ENCODE assay signal across 2 cellular contexts in the genomic region with DNA sequence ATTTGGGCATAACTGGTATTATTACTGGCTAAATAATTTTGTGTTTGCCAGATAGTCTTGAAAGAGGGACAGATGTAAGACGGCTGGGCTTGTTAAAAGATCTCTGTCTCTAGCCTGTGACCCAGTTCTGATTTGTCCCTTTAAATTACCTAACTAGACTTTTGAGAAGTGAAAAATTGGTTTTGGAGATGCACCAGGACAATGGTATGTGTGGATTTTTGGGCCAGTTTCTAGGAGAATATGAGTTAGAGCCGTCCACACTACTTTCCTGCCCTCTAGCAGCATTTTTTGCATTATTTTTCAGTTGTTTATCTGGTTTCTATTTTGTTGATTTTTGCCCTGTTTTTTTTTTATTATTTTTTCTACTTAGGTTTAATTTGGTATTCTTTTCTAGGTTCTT.
TF ChIP-seq lines count a peak whose summit lies in the region.

No MANE protein-coding gene starts in this region.

TF ChIP-seq in GM12891, 5 proteins besides CTCF, POLR2A, EP300 and RAD21:
- TF ChIP-seq SPI1 (IDR thresholded peaks at IDR 0.05; ENCODE audit: low read depth, low read length) (no peak), PAX5 (IDR thresholded peaks at IDR 0.05; ENCODE audit: insufficient read depth, low read length, severe bottlenecking) (no peak), TAF1 (IDR thresholded peaks at IDR 0.05; ENCODE audit: low read depth, low read length) (no peak), POU2F2 (IDR thresholded peaks at IDR 0.05; ENCODE audit: low read depth, low read length) (no peak), POLR2AphosphoS5 (IDR thresholded peaks at IDR 0.05; ENCODE audit: low read depth, low read length) (no peak)

TF ChIP-seq in GM12878, 131 proteins besides CTCF, POLR2A, EP300 and RAD21:
- no peak for TF ChIP-seq PML (IDR thresholded peaks at IDR 0.05; ENCODE audit: low read length)
- no peak for TF ChIP-seq RFX5 (IDR thresholded peaks at IDR 0.05; ENCODE audit: low read depth, low read length)
- TF ChIP-seq, protein P1, sequence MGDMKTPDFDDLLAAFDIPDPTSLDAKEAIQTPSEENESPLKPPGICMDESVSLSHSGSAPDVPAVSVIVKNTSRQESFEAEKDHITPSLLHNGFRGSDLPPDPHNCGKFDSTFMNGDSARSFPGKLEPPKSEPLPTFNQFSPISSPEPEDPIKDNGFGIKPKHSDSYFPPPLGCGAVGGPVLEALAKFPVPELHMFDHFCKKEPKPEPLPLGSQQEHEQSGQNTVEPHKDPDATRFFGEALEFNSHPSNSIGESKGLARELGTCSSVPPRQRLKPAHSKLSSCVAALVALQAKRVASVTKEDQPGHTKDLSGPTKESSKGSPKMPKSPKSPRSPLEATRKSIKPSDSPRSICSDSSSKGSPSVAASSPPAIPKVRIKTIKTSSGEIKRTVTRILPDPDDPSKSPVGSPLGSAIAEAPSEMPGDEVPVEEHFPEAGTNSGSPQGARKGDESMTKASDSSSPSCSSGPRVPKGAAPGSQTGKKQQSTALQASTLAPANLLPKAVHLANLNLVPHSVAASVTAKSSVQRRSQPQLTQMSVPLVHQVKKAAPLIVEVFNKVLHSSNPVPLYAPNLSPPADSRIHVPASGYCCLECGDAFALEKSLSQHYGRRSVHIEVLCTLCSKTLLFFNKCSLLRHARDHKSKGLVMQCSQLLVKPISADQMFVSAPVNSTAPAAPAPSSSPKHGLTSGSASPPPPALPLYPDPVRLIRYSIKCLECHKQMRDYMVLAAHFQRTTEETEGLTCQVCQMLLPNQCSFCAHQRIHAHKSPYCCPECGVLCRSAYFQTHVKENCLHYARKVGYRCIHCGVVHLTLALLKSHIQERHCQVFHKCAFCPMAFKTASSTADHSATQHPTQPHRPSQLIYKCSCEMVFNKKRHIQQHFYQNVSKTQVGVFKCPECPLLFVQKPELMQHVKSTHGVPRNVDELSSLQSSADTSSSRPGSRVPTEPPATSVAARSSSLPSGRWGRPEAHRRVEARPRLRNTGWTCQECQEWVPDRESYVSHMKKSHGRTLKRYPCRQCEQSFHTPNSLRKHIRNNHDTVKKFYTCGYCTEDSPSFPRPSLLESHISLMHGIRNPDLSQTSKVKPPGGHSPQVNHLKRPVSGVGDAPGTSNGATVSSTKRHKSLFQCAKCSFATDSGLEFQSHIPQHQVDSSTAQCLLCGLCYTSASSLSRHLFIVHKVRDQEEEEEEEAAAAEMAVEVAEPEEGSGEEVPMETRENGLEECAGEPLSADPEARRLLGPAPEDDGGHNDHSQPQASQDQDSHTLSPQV (IDR thresholded peaks at IDR 0.05), result no peak
- TF ChIP-seq MTA3 (IDR thresholded peaks at IDR 0.05; ENCODE audit: borderline replicate concordance, low read length), result no peak
- no peak for TF ChIP-seq IKZF2 (IDR thresholded peaks at IDR 0.05)
- TF ChIP-seq, protein P2, sequence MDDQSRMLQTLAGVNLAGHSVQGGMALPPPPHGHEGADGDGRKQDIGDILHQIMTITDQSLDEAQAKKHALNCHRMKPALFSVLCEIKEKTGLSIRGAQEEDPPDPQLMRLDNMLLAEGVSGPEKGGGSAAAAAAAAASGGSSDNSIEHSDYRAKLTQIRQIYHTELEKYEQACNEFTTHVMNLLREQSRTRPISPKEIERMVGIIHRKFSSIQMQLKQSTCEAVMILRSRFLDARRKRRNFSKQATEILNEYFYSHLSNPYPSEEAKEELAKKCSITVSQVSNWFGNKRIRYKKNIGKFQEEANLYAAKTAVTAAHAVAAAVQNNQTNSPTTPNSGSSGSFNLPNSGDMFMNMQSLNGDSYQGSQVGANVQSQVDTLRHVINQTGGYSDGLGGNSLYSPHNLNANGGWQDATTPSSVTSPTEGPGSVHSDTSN (IDR thresholded peaks at IDR 0.05; ENCODE audit: insufficient replicate concordance, low read depth, low read length), result no peak
- TF ChIP-seq, protein P3, sequence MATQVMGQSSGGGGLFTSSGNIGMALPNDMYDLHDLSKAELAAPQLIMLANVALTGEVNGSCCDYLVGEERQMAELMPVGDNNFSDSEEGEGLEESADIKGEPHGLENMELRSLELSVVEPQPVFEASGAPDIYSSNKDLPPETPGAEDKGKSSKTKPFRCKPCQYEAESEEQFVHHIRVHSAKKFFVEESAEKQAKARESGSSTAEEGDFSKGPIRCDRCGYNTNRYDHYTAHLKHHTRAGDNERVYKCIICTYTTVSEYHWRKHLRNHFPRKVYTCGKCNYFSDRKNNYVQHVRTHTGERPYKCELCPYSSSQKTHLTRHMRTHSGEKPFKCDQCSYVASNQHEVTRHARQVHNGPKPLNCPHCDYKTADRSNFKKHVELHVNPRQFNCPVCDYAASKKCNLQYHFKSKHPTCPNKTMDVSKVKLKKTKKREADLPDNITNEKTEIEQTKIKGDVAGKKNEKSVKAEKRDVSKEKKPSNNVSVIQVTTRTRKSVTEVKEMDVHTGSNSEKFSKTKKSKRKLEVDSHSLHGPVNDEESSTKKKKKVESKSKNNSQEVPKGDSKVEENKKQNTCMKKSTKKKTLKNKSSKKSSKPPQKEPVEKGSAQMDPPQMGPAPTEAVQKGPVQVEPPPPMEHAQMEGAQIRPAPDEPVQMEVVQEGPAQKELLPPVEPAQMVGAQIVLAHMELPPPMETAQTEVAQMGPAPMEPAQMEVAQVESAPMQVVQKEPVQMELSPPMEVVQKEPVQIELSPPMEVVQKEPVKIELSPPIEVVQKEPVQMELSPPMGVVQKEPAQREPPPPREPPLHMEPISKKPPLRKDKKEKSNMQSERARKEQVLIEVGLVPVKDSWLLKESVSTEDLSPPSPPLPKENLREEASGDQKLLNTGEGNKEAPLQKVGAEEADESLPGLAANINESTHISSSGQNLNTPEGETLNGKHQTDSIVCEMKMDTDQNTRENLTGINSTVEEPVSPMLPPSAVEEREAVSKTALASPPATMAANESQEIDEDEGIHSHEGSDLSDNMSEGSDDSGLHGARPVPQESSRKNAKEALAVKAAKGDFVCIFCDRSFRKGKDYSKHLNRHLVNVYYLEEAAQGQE (IDR thresholded peaks at IDR 0.05; ENCODE audit: low read depth, low read length), result no peak
- TF ChIP-seq HDAC6 (IDR thresholded peaks at IDR 0.05; ENCODE audit: unreplicated experiment), result no peak
- TF ChIP-seq, protein P4, sequence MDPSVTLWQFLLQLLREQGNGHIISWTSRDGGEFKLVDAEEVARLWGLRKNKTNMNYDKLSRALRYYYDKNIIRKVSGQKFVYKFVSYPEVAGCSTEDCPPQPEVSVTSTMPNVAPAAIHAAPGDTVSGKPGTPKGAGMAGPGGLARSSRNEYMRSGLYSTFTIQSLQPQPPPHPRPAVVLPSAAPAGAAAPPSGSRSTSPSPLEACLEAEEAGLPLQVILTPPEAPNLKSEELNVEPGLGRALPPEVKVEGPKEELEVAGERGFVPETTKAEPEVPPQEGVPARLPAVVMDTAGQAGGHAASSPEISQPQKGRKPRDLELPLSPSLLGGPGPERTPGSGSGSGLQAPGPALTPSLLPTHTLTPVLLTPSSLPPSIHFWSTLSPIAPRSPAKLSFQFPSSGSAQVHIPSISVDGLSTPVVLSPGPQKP (IDR thresholded peaks at IDR 0.05; ENCODE audit: low read depth, low read length), result no peak
- TF ChIP-seq NR2F1 (conservative IDR thresholded peaks at IDR 0.05), result no peak
- no peak for TF ChIP-seq CHD1 (IDR thresholded peaks at IDR 0.05; ENCODE audit: low read depth, low read length)
- TF ChIP-seq, protein P5, sequence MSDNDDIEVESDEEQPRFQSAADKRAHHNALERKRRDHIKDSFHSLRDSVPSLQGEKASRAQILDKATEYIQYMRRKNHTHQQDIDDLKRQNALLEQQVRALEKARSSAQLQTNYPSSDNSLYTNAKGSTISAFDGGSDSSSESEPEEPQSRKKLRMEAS (IDR thresholded peaks at IDR 0.05; ENCODE audit: low read depth, low read length), result no peak
- no peak for TF ChIP-seq MYB (IDR thresholded peaks at IDR 0.05; ENCODE audit: borderline replicate concordance, low read depth, low read length)
- TF ChIP-seq POU2F2 (IDR thresholded peaks at IDR 0.05; ENCODE audit: borderline replicate concordance, low read depth, low read length), result no peak
- TF ChIP-seq MEF2B (IDR thresholded peaks at IDR 0.05; ENCODE audit: partially characterized antibody, poor library complexity, severe bottlenecking), result no peak
- no peak for TF ChIP-seq SMARCA5 (IDR thresholded peaks at IDR 0.05)
- no peak for TF ChIP-seq CBFB (IDR thresholded peaks at IDR 0.05; ENCODE audit: low read depth)
- TF ChIP-seq RELA (IDR thresholded peaks at IDR 0.05; ENCODE audit: borderline replicate concordance, partially characterized antibody), result no peak
- TF ChIP-seq SREBF1 (IDR thresholded peaks at IDR 0.05; ENCODE audit: low read length), result no peak
